Comparison of ENCODE assay signal across 3 cellular contexts in genomic region chr17:5122586-5123342, GRCh38.
TF ChIP-seq lines count a peak whose summit lies in the region.

No MANE protein-coding gene starts in this region.

TF ChIP-seq in A549, 52 proteins besides CTCF, POLR2A, EP300 and RAD21:
- TF ChIP-seq SREBF2 (IDR thresholded peaks at IDR 0.05) (no peak), NPAS2 (CRISPR knock-in tag; IDR thresholded peaks at IDR 0.05; ENCODE audit: borderline replicate concordance) (no peak), RCOR1 (IDR thresholded peaks at IDR 0.05; ENCODE audit: low read depth, low read length) (no peak), USF2 (IDR thresholded peaks at IDR 0.05) (no peak), CHD2 (IDR thresholded peaks at IDR 0.05; ENCODE audit: low read length, partially characterized antibody) (no peak), CBX2 (IDR thresholded peaks at IDR 0.05; ENCODE audit: borderline replicate concordance, low read depth) (no peak), MAFK (IDR thresholded peaks at IDR 0.05; ENCODE audit: partially characterized antibody) (no peak), MAZ (IDR thresholded peaks at IDR 0.05; ENCODE audit: borderline replicate concordance, low read depth, low read length) (no peak), CHD4 (IDR thresholded peaks at IDR 0.05; ENCODE audit: borderline replicate concordance) (no peak), HOXA7 (CRISPR knock-in tag; IDR thresholded peaks at IDR 0.05) (no peak), KDM5A (IDR thresholded peaks at IDR 0.05) (no peak), EHMT2 (IDR thresholded peaks at IDR 0.05; ENCODE audit: low read depth) (no peak), TP53 (CRISPR knock-in tag; IDR thresholded peaks at IDR 0.05) (no peak), BCL3 (IDR thresholded peaks at IDR 0.05) (no peak), MYC (IDR thresholded peaks at IDR 0.05; ENCODE audit: borderline replicate concordance, low read length) (no peak), RNF2 (IDR thresholded peaks at IDR 0.05; ENCODE audit: borderline replicate concordance, low read depth) (no peak), ZC3H11A (IDR thresholded peaks at IDR 0.05) (no peak), FOSL2 (IDR thresholded peaks at IDR 0.05) (no peak), FOSL2 (CRISPR knock-in tag; IDR thresholded peaks at IDR 0.05) (no peak)
TF ChIP-seq in A549: peak in this region for 0.

TF ChIP-seq in endothelial cell of umbilical vein, 7 proteins besides CTCF, POLR2A, EP300 and RAD21:
- TF ChIP-seq JUN (IDR thresholded peaks at IDR 0.05; ENCODE audit: borderline replicate concordance, insufficient read depth, insufficient read length, low read depth) (no peak), EZH2 (IDR thresholded peaks at IDR 0.05; ENCODE audit: borderline replicate concordance, low read depth, low read length, severe bottlenecking) (peak; percentile 76)

TF ChIP-seq in GM12891, 5 proteins besides CTCF, POLR2A, EP300 and RAD21:
- no peak for TF ChIP-seq PAX5 (IDR thresholded peaks at IDR 0.05; ENCODE audit: insufficient read depth, low read length, severe bottlenecking)
- no peak for TF ChIP-seq TAF1 (IDR thresholded peaks at IDR 0.05; ENCODE audit: low read depth, low read length)
- no peak for TF ChIP-seq SPI1 (IDR thresholded peaks at IDR 0.05; ENCODE audit: low read depth, low read length)
- TF ChIP-seq POLR2AphosphoS5 (IDR thresholded peaks at IDR 0.05; ENCODE audit: low read depth, low read length): no peak
- no peak for TF ChIP-seq POU2F2 (IDR thresholded peaks at IDR 0.05; ENCODE audit: low read depth, low read length)
